In genomic region chr7:107684287-107684686, GRCh38 we compare ENCODE assay signal across 31 cellular contexts.
"Had no signal": no experiment of that assay in that cellular context is flagged by ENCODE, and none has a peak within 500 bp of the region (broad histone marks: within the 10 kb centered on the region; RNA-seq: fewer than 3 reads in every experiment).

No MANE protein-coding gene starts in this region.

- H3K9me3 Mint-ChIP-seq: naive B cell; naive thymus-derived CD8-positive, alpha-beta T cell; natural killer cell treated with Interleukin-12 subunit alpha and Interleukin-12 subunit beta and Interleukin-15 and Interleukin-18, amount 100 ng/mL, for 72 hours; nephron progenitor cell; neural crest cell; stimulated activated effector memory CD8-positive, alpha-beta T cell treated with anti-CD3 and anti-CD28 coated beads, Interleukin-12 subunit alpha, Interleukin-12 subunit beta, amount 100 ng/mL, for 72 hours; stimulated activated naive B cell treated with anti-CD40 and anti-IgM and Interleukin-4, amounts not matched to agents 10 μg/mL and 1 μg/mL and 100 μg/mL, for 72 hours; stimulated activated naive CD8-positive, alpha-beta T cell treated with anti-CD3 and anti-CD28 coated beads, Interleukin-15, Interleukin-2, amounts not matched to agents 100 ng/mL and 50 ng/mL, for 24 hours; type B pancreatic cell had no signal

- H3K27me3 Mint-ChIP-seq: naive B cell; stimulated activated naive B cell treated with anti-CD40 and anti-IgM and Interleukin-4, amounts not matched to agents 10 μg/mL and 1 μg/mL and 100 μg/mL, for 72 hours had no signal

- H3K27ac Mint-ChIP-seq: natural killer cell treated with Interleukin-12 subunit alpha and Interleukin-12 subunit beta and Interleukin-15 and Interleukin-18, amount 100 ng/mL, for 72 hours; progenitor cell of endocrine pancreas; stimulated activated effector memory CD8-positive, alpha-beta T cell treated with anti-CD3 and anti-CD28 coated beads, Interleukin-12 subunit alpha, Interleukin-12 subunit beta, amount 100 ng/mL, for 72 hours; stimulated activated naive B cell treated with anti-CD40 and anti-IgM and Interleukin-4, amounts not matched to agents 10 μg/mL and 1 μg/mL and 100 μg/mL, for 72 hours; stimulated activated naive CD8-positive, alpha-beta T cell treated with anti-CD3 and anti-CD28 coated beads, Interleukin-15, Interleukin-2, amounts not matched to agents 100 ng/mL and 50 ng/mL, for 24 hours; type B pancreatic cell had no signal

- H3K9me3 ChIP-seq: ovary, psoas muscle, right lobe of liver, sigmoid colon, suprapubic skin, testis, tibial artery, transverse colon, upper lobe of right lung, uterus had no signal

- H3K4me3 ChIP-seq: ovary, psoas muscle, right lobe of liver, sigmoid colon, suprapubic skin, testis, tibial artery, transverse colon, upper lobe of right lung, uterus had no signal

- H3K27ac ChIP-seq: ovary, parathyroid adenoma, psoas muscle, right lobe of liver, sigmoid colon, suprapubic skin, testis, tibial artery, transverse colon, upper lobe of right lung, uterus had no signal

- H3K4me1 ChIP-seq: parathyroid adenoma, psoas muscle, right lobe of liver, sigmoid colon, suprapubic skin, testis, tibial artery, transverse colon, upper lobe of right lung, uterus had no signal

- H3K4me3 Mint-ChIP-seq: naive B cell; naive thymus-derived CD8-positive, alpha-beta T cell; natural killer cell treated with Interleukin-12 subunit alpha and Interleukin-12 subunit beta and Interleukin-15 and Interleukin-18, amount 100 ng/mL, for 72 hours; nephron progenitor cell; neural crest cell; stimulated activated effector memory CD8-positive, alpha-beta T cell treated with anti-CD3 and anti-CD28 coated beads, Interleukin-12 subunit alpha, Interleukin-12 subunit beta, amount 100 ng/mL, for 72 hours; stimulated activated naive B cell treated with anti-CD40 and anti-IgM and Interleukin-4, amounts not matched to agents 10 μg/mL and 1 μg/mL and 100 μg/mL, for 72 hours; stimulated activated naive CD8-positive, alpha-beta T cell treated with anti-CD3 and anti-CD28 coated beads, Interleukin-15, Interleukin-2, amounts not matched to agents 100 ng/mL and 50 ng/mL, for 24 hours; type B pancreatic cell had no signal

- H3K4me1 Mint-ChIP-seq: nephron progenitor cell; stimulated activated naive B cell treated with anti-CD40 and anti-IgM and Interleukin-4, amounts not matched to agents 10 μg/mL and 1 μg/mL and 100 μg/mL, for 72 hours had no signal

- H3K36me3 ChIP-seq: ovary, right lobe of liver, sigmoid colon, suprapubic skin, tibial artery, transverse colon, upper lobe of right lung, uterus had no signal

- DNase-seq: naive B cell; naive thymus-derived CD8-positive, alpha-beta T cell; nephron progenitor cell; occipital lobe; ovary; posterior cingulate gyrus; psoas muscle; right cardiac atrium; right lobe of liver; sigmoid colon; small intestine; stimulated activated CD4-positive, alpha-beta T cell treated with anti-CD3 and anti-CD28 coated beads, Interleukin-15, amount 100 ng/mL, for 24 hours; stimulated activated CD4-positive, alpha-beta T cell treated with anti-CD3 and anti-CD28 coated beads, Interleukin-2, amount 100 ng/mL, for 24 hours; stimulated activated CD4-positive, alpha-beta T cell treated with anti-CD3 and anti-CD28 coated beads, Interleukin-2, amount 100 ng/mL, for 48 hours; stimulated activated CD4-positive, alpha-beta T cell treated with anti-CD3 and anti-CD28 coated beads, Interleukin-4, amount 100 ng/mL, for 24 hours; stimulated activated naive B cell treated with anti-CD40 and anti-IgM and Interleukin-4, amounts not matched to agents 10 μg/mL and 1 μg/mL and 100 μg/mL, for 72 hours; stimulated activated naive CD4-positive, alpha-beta T cell treated with Interleukin-2 at 50 U/mL for 16 hours; substantia nigra; testis; tibial artery; transverse colon; upper lobe of right lung; uterus had no signal

- H3K27me3 ChIP-seq: ovary, right lobe of liver, sigmoid colon, suprapubic skin, testis, tibial artery, transverse colon, upper lobe of right lung, uterus had no signal

- ATAC-seq: psoas muscle; right cardiac atrium; right lobe of liver; stimulated activated effector memory CD8-positive, alpha-beta T cell treated with anti-CD3 and anti-CD28 coated beads, Interleukin-12 subunit alpha, Interleukin-12 subunit beta, amount 100 ng/mL, for 72 hours; stimulated activated naive B cell treated with anti-CD40 and anti-IgM and Interleukin-4, amounts not matched to agents 10 μg/mL and 1 μg/mL and 100 μg/mL, for 72 hours; upper lobe of right lung had no signal
